8 cellular contexts compared by ENCODE assay signal in the genomic region with DNA sequence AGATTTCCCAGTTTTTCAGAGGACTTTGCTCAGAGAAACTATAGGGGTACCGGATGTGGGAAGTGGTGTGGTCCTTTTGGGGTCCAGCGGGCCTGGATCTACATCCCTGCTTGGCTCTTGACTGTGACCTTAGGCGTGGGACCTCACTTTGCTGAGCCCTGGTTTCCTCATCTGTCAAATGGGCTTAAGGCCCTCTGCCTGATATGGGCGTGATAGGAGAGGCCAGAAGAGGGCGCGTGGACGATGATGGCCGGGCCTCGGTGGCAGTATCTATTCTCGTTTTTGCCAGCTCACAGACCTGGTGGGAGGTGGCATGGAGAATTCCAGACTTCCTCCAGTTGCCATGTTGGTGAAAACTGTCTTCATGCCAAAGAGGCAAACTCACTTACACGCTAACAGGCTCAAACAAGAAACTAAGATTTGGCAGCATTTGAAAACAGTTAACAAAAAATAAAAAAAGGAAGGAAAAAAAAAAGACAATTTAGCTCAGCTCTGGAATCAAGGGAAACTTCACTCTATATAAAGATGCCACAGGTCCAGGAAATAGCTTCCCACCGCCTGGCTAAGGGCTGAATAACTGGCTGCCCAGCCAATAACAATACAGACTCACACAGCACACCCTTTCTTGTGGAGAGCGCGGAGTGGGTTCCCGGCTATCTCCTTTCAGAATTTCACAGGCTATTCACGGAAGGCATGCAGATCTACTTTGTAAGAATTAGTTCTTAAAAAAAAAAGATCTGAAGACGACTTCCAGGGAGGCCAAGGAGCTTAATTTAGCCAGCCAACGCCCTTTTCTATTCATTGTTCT. TPM values are rescaled to one million over a fixed set of nuclear protein-coding genes. Genes with fewer than 3 reads are reported as not detected.
A peak's percentile ranks its signal among the peaks of the same experiment; 100 is the strongest.
DNase-seq lines count a peak whose midpoint lies in the region; ATAC-seq and TF ChIP-seq lines count a peak whose summit lies in the region.

No MANE protein-coding gene starts in this region.

- DNase-seq in DMS79 treated with DMSO at 0.1 percent for 48 hours (lab: John Stamatoyannopoulos, UW) (peak; percentile 10), DMS79 (lab: John Stamatoyannopoulos, UW) (no peak), heart right ventricle (no peak), CD1c-positive myeloid dendritic cell (ENCODE audit: extremely low spot score) (no peak)

- H3K36me3 ChIP-seq in heart right ventricle (peaks cover 0 to 5% (median 0%) of the 10 kb centered on the region in 9 donors), rectal smooth muscle tissue (ENCODE audit: control insufficient read depth, insufficient read depth, low read length) (no peaks in the 10 kb centered on the region)

- 54 to 57% methylated on average over 18 of the region's 18 CpGs for WGBS in heart right ventricle, 2 donors

- H3K4me3 Mint-ChIP-seq in activated T-helper 17 cell treated with anti-CD3 and anti-CD28 coated beads, Interleukin-2, amount 50 U/mL, for 72 hours: peak overlapping the region; percentile 50

- H3K4me1 ChIP-seq in heart right ventricle: peaks cover 6 to 74% (median 42%) of the 10 kb centered on the region in 9 donors
- H3K4me1 ChIP-seq in rectal smooth muscle tissue (ENCODE audit: control insufficient read depth, insufficient read depth, low read length): peaks cover 31% of the 10 kb centered on the region

- H3K27ac ChIP-seq in heart right ventricle (peak overlapping the region; percentile 20 to 91 (median 83)), rectal smooth muscle tissue (ENCODE audit: low read depth, low read length) (peak overlapping the region; percentile 66)

- H3K27ac Mint-ChIP-seq in activated T-helper 17 cell treated with anti-CD3 and anti-CD28 coated beads, Interleukin-2, amount 50 U/mL, for 72 hours: no peak overlapping the region

- intact Hi-C loops in heart right ventricle (cut with DNase I): loop anchor here in 3 of 10 donors (5.0 to 10.0 kb wide), 4 partner anchors 35 to 170 kb away; a partner anchor contains a TSS

- H3K9ac ChIP-seq in rectal smooth muscle tissue (ENCODE audit: low read length): no peak overlapping the region

- H3K4me1 Mint-ChIP-seq in activated T-helper 17 cell treated with anti-CD3 and anti-CD28 coated beads, Interleukin-2, amount 50 U/mL, for 72 hours: peaks cover 5% of the 10 kb centered on the region

- peaks cover 0 to 25% (median 0%) of the 10 kb centered on the region in 7 donors for H3K27me3 ChIP-seq in heart right ventricle
- H3K27me3 ChIP-seq in rectal smooth muscle tissue (ENCODE audit: control insufficient read depth, insufficient read depth, low read length): no peaks in the 10 kb centered on the region

- no peak for ATAC-seq in activated T-helper 17 cell treated with anti-CD3 and anti-CD28 coated beads, Interleukin-2, amount 50 U/mL, for 72 hours (replicated peaks)
- ATAC-seq in heart right ventricle: peak in 5 of 8 donors; percentile 27 to 66 (median 58)
- ATAC-seq in activated CD4-positive, CD25-positive, alpha-beta regulatory T cell treated with anti-CD3 and anti-CD28 coated beads, Interleukin-2, amount 50 U/mL, for 24 hours: no peak
- ATAC-seq in GM21825 (IDR thresholded peaks at IDR 0.05; ENCODE audit: unreplicated experiment): no peak

- peaks cover 39% of the 10 kb centered on the region for H3K27me3 Mint-ChIP-seq in activated T-helper 17 cell treated with anti-CD3 and anti-CD28 coated beads, Interleukin-2, amount 50 U/mL, for 72 hours

- peak in 1 of 9 donors; percentile 4 for TF ChIP-seq CTCF in heart right ventricle (IDR thresholded peaks at IDR 0.05)

- no peaks in the 10 kb centered on the region for H3K36me3 Mint-ChIP-seq in activated T-helper 17 cell treated with anti-CD3 and anti-CD28 coated beads, Interleukin-2, amount 50 U/mL, for 72 hours (ENCODE audit: low read depth)

- no peaks in the 10 kb centered on the region for H3K9me3 Mint-ChIP-seq in activated T-helper 17 cell treated with anti-CD3 and anti-CD28 coated beads, Interleukin-2, amount 50 U/mL, for 72 hours

- no peaks in the 10 kb centered on the region for H3K9me3 ChIP-seq in heart right ventricle

- H3K4me3 ChIP-seq in heart right ventricle (peak overlapping the region in 9 of 10 donors; percentile 67 to 94 (median 82)), rectal smooth muscle tissue (ENCODE audit: low read length) (peak overlapping the region; percentile 63)

RNA-seq across cellular contexts. Expression of a gene that starts 1.7 kb away (rescaled TPM):
- total RNA-seq in activated T-helper 17 cell treated with anti-CD3 and anti-CD28 coated beads, Interleukin-2, amount 50 U/mL, for 72 hours: under 1 TPM; 0.08 to 0.09 TPM
- 10 to 100 TPM in 2 of 10 donors, 1 to 10 TPM in 8; 2.9 to 12.5 (median 5.9) TPM for total RNA-seq in heart right ventricle
- polyA plus RNA-seq in heart right ventricle: 1 to 10 TPM; 1.8 to 5.7 TPM

Comparison
In these comparisons a context has a peak if more than half of its experiments do, and no peak if none do; other contexts are left out.
1. ATAC-seq: peak in heart right ventricle (5 of 8); none in activated T-helper 17 cell treated with anti-CD3 and anti-CD28 coated beads, Interleukin-2, amount 50 U/mL, for 72 hours (single experiment), activated CD4-positive, CD25-positive, alpha-beta regulatory T cell treated with anti-CD3 and anti-CD28 coated beads, Interleukin-2, amount 50 U/mL, for 24 hours (0 of 2) and GM21825 (single experiment).